Comparison of ENCODE assay signal across 34 cellular contexts in the genomic region with DNA sequence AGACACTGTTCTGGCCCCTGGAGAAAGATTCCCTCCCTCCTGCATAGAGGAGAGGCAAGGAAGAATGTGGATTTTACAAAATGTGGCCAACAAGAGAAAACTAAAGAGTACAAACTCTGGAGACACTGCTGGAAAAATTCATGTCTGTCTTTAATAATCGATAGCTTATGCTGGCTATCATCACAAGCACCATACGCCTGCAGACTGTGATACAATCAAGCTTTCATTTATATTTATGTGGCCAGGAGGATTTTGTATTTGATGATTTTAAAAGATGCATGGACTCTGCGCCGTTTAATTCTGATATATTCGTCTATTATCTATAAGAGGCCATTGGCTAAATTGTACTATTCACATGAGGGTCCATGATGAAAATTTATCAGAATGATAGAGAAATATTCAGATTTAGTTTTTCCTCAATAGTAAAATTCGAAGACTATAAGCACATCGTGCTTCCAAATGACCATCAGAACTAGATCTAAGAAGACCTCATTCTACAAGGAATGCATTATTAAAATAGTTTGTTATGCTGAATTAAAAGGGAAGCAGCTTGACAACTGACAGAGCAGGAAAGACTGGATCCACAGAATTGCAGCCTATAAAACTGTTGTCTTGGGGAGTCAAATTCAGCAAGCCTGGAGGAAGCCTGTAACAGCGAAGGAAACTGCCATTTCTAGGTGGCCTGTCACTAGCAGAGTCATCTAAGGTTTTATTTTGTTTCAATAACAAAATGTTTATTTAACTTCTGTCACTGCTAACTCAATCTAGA.
"Had no signal": no experiment of that assay in that cellular context is flagged by ENCODE, and none has a peak within 500 bp of the region (broad histone marks: within the 10 kb centered on the region; RNA-seq: fewer than 3 reads in every experiment).

No MANE protein-coding gene starts in this region.

- H3K27me3 Mint-ChIP-seq: activated CD4-positive, alpha-beta memory T cell treated with anti-CD3 and anti-CD28 coated beads, Interleukin-2, amount 10 ng/mL, durations not matched to agents 7 days and 5 days; activated CD4-positive, alpha-beta T cell treated with anti-CD3 and anti-CD28 coated beads for 36 hours; activated CD4-positive, alpha-beta T cell treated with anti-CD3 and anti-CD28 coated beads, Interleukin-2, amount 10 ng/mL, durations not matched to agents 7 days and 5 days; activated naive CD4-positive, alpha-beta T cell treated with anti-CD3 and anti-CD28 coated beads, Interleukin-2, amount 10 ng/mL, durations not matched to agents 7 days and 5 days; activated T-cell treated with anti-CD3 and anti-CD28 coated beads, Interleukin-2, amount 50 U/mL, for 24 hours had no signal

- ATAC-seq: activated CD4-positive, alpha-beta T cell treated with anti-CD3 and anti-CD28 coated beads for 36 hours; activated CD4-positive, CD25-positive, alpha-beta regulatory T cell treated with anti-CD3 and anti-CD28 coated beads, Interleukin-2, amount 50 U/mL, for 24 hours; activated CD8-positive, alpha-beta memory T cell treated with anti-CD3 and anti-CD28 coated beads, Interleukin-2, amount 10 ng/mL, durations not matched to agents 7 days and 5 days; activated CD8-positive, alpha-beta T cell treated with anti-CD3 and anti-CD28 coated beads, Interleukin-2, amount 10 ng/mL, durations not matched to agents 7 days and 5 days; body of pancreas; WTC11 had no signal

- H3K36me3 Mint-ChIP-seq: activated CD8-positive, alpha-beta memory T cell treated with anti-CD3 and anti-CD28 coated beads, Interleukin-2, amount 10 ng/mL, durations not matched to agents 7 days and 5 days; activated naive CD4-positive, alpha-beta T cell treated with anti-CD3 and anti-CD28 coated beads, Interleukin-2, amount 10 ng/mL, durations not matched to agents 7 days and 5 days; activated naive CD4-positive, alpha-beta T cell treated with anti-CD3 and anti-CD28 coated beads, Interleukin-2, amount 50 U/mL, for 24 hours; activated naive CD8-positive, alpha-beta T cell; WTC11 had no signal

- H3K4me3 ChIP-seq: adrenal gland, body of pancreas, breast epithelium had no signal

- H3K4me1 ChIP-seq: adrenal gland, body of pancreas, breast epithelium had no signal

- H3K4me1 Mint-ChIP-seq: activated CD4-positive, alpha-beta memory T cell treated with anti-CD3 and anti-CD28 coated beads, Interleukin-2, amount 10 ng/mL, durations not matched to agents 7 days and 5 days; activated CD4-positive, alpha-beta T cell treated with anti-CD3 and anti-CD28 coated beads for 36 hours; activated CD4-positive, alpha-beta T cell treated with anti-CD3 and anti-CD28 coated beads, Interleukin-2, amount 10 ng/mL, durations not matched to agents 7 days and 5 days; activated CD8-positive, alpha-beta memory T cell treated with anti-CD3 and anti-CD28 coated beads, Interleukin-2, amount 10 ng/mL, durations not matched to agents 7 days and 5 days; activated naive CD4-positive, alpha-beta T cell treated with anti-CD3 and anti-CD28 coated beads, Interleukin-2, amount 10 ng/mL, durations not matched to agents 7 days and 5 days; activated naive CD4-positive, alpha-beta T cell treated with anti-CD3 and anti-CD28 coated beads, Interleukin-2, amount 50 U/mL, for 24 hours had no signal

- H3K4me3 Mint-ChIP-seq: activated CD4-positive, alpha-beta memory T cell treated with anti-CD3 and anti-CD28 coated beads, Interleukin-2, amount 10 ng/mL, durations not matched to agents 7 days and 5 days; activated CD4-positive, alpha-beta T cell treated with anti-CD3 and anti-CD28 coated beads for 36 hours; activated CD4-positive, alpha-beta T cell treated with anti-CD3 and anti-CD28 coated beads, Interleukin-2, amount 10 ng/mL, durations not matched to agents 7 days and 5 days; activated CD8-positive, alpha-beta memory T cell treated with anti-CD3 and anti-CD28 coated beads, Interleukin-2, amount 10 ng/mL, durations not matched to agents 7 days and 5 days; activated CD8-positive, alpha-beta T cell treated with anti-CD3 and anti-CD28 coated beads, Interleukin-2, amount 10 ng/mL, durations not matched to agents 7 days and 5 days; activated naive CD4-positive, alpha-beta T cell treated with anti-CD3 and anti-CD28 coated beads, Interleukin-2, amount 10 ng/mL, durations not matched to agents 7 days and 5 days; activated naive CD4-positive, alpha-beta T cell treated with anti-CD3 and anti-CD28 coated beads, Interleukin-2, amount 50 U/mL, for 24 hours; activated naive CD8-positive, alpha-beta T cell; activated T-cell treated with anti-CD3 and anti-CD28 coated beads, Interleukin-2, amount 50 U/mL, for 24 hours; T-helper 1 cell treated with Interleukin-12 subunit alpha and Interleukin-12 subunit beta and Interleukin-4 antibody, amounts not matched to agents 30 μg/mL and 1 μg/mL, for 36 hours; T-helper 2 cell treated with Interferon-gamma antibody and Interleukin-4, amounts not matched to agents 5 μg/mL and 100 μg/mL, for 36 hours; WTC11 had no signal

- DNase-seq: activated CD4-positive, alpha-beta memory T cell treated with anti-CD3 and anti-CD28 coated beads, Interleukin-2, amount 10 ng/mL, durations not matched to agents 7 days and 5 days; activated CD4-positive, alpha-beta T cell treated with anti-CD3 and anti-CD28 coated beads for 1 hour; activated CD4-positive, alpha-beta T cell treated with anti-CD3 and anti-CD28 coated beads for 36 hours; activated CD4-positive, alpha-beta T cell treated with anti-CD3 and anti-CD28 coated beads for 48 hours; activated CD4-positive, alpha-beta T cell treated with anti-CD3 and anti-CD28 coated beads, Interleukin-2, amount 10 ng/mL, durations not matched to agents 7 days and 5 days; activated CD4-positive, alpha-beta T cell treated with anti-CD3 and anti-CD28 coated beads, Interleukin-2, amount 50 U/mL, for 48 hours; activated CD4-positive, CD25-positive, alpha-beta regulatory T cell; activated CD8-positive, alpha-beta memory T cell treated with anti-CD3 and anti-CD28 coated beads for 24 hours; activated CD8-positive, alpha-beta memory T cell treated with anti-CD3 and anti-CD28 coated beads, Interleukin-2, amount 10 ng/mL, durations not matched to agents 7 days and 5 days; activated CD8-positive, alpha-beta T cell treated with anti-CD3 and anti-CD28 coated beads, Interleukin-2, amount 10 ng/mL, durations not matched to agents 7 days and 5 days; activated effector memory CD4-positive, alpha-beta T cell treated with Interleukin-2 at 50 U/mL for 16 hours; activated gamma-delta T cell; activated naive CD4-positive, alpha-beta T cell treated with anti-CD3 and anti-CD28 coated beads, Interleukin-2, amount 10 ng/mL, durations not matched to agents 7 days and 5 days; activated naive CD4-positive, alpha-beta T cell treated with Interleukin-2 at 50 U/mL for 16 hours; activated T-cell treated with anti-CD3 and anti-CD28 coated beads, Interleukin-2, amount 50 U/mL, for 24 hours; activated T-cell treated with anti-CD3 and anti-CD28 coated beads, Interleukin-2, amount 50 U/mL, for 48 hours; adrenal gland; amniotic stem cell; aorta; body of pancreas; brain microvascular endothelial cell; central memory CD4-positive, alpha-beta T cell; T-helper 1 cell; T-helper 2 cell; T-helper 9 cell; WERI-Rb-1 had no signal

- H3K27me3 ChIP-seq: adrenal gland, body of pancreas, brain microvascular endothelial cell, breast epithelium had no signal

- H3K27ac ChIP-seq: adrenal gland, body of pancreas, brain microvascular endothelial cell, breast epithelium, WERI-Rb-1 had no signal

- H3K27ac Mint-ChIP-seq: activated CD4-positive, alpha-beta memory T cell treated with anti-CD3 and anti-CD28 coated beads, Interleukin-2, amount 10 ng/mL, durations not matched to agents 7 days and 5 days; activated CD4-positive, alpha-beta T cell treated with anti-CD3 and anti-CD28 coated beads for 36 hours; activated CD4-positive, alpha-beta T cell treated with anti-CD3 and anti-CD28 coated beads, Interleukin-2, amount 10 ng/mL, durations not matched to agents 7 days and 5 days; activated CD8-positive, alpha-beta memory T cell treated with anti-CD3 and anti-CD28 coated beads, Interleukin-2, amount 10 ng/mL, durations not matched to agents 7 days and 5 days; activated CD8-positive, alpha-beta T cell treated with anti-CD3 and anti-CD28 coated beads, Interleukin-2, amount 10 ng/mL, durations not matched to agents 7 days and 5 days; activated naive CD4-positive, alpha-beta T cell treated with anti-CD3 and anti-CD28 coated beads, Interleukin-2, amount 10 ng/mL, durations not matched to agents 7 days and 5 days; activated naive CD4-positive, alpha-beta T cell treated with anti-CD3 and anti-CD28 coated beads, Interleukin-2, amount 50 U/mL, for 24 hours; activated naive CD8-positive, alpha-beta T cell; activated T-cell treated with anti-CD3 and anti-CD28 coated beads, Interleukin-2, amount 50 U/mL, for 24 hours; activated T-helper 2 cell treated with anti-CD3 and anti-CD28 coated beads, Interferon-gamma antibody, Interleukin-2, Interleukin-4, amounts not matched to agents 10 μg/mL and 5 μg/mL and 100 μg/mL, durations not matched to agents 14 hours and 24 hours and 36 hours; T-helper 1 cell treated with Interleukin-12 subunit alpha and Interleukin-12 subunit beta and Interleukin-4 antibody, amounts not matched to agents 30 μg/mL and 1 μg/mL, for 36 hours; T-helper 2 cell treated with Interferon-gamma antibody and Interleukin-4, amounts not matched to agents 5 μg/mL and 100 μg/mL, for 36 hours; WTC11 had no signal

- H3K36me3 ChIP-seq: adrenal gland, brain microvascular endothelial cell, breast epithelium, WERI-Rb-1 had no signal

- H3K9me3 ChIP-seq: adrenal gland, body of pancreas, breast epithelium had no signal

- H3K9me3 Mint-ChIP-seq: activated CD4-positive, alpha-beta memory T cell treated with anti-CD3 and anti-CD28 coated beads, Interleukin-2, amount 10 ng/mL, durations not matched to agents 7 days and 5 days; activated CD4-positive, alpha-beta T cell treated with anti-CD3 and anti-CD28 coated beads, Interleukin-2, amount 10 ng/mL, durations not matched to agents 7 days and 5 days; activated naive CD4-positive, alpha-beta T cell treated with anti-CD3 and anti-CD28 coated beads, Interleukin-2, amount 10 ng/mL, durations not matched to agents 7 days and 5 days; activated T-cell treated with anti-CD3 and anti-CD28 coated beads, Interleukin-2, amount 50 U/mL, for 24 hours; activated T-helper 2 cell treated with anti-CD3 and anti-CD28 coated beads, Interferon-gamma antibody, Interleukin-2, Interleukin-4, amounts not matched to agents 10 μg/mL and 5 μg/mL and 100 μg/mL, durations not matched to agents 14 hours and 24 hours and 36 hours; T-helper 1 cell treated with Interleukin-12 subunit alpha and Interleukin-12 subunit beta and Interleukin-4 antibody, amounts not matched to agents 30 μg/mL and 1 μg/mL, for 36 hours; T-helper 2 cell treated with Interferon-gamma antibody and Interleukin-4, amounts not matched to agents 5 μg/mL and 100 μg/mL, for 36 hours; WTC11 had no signal
